1 cellular context compared by ENCODE assay signal in the genomic region with DNA sequence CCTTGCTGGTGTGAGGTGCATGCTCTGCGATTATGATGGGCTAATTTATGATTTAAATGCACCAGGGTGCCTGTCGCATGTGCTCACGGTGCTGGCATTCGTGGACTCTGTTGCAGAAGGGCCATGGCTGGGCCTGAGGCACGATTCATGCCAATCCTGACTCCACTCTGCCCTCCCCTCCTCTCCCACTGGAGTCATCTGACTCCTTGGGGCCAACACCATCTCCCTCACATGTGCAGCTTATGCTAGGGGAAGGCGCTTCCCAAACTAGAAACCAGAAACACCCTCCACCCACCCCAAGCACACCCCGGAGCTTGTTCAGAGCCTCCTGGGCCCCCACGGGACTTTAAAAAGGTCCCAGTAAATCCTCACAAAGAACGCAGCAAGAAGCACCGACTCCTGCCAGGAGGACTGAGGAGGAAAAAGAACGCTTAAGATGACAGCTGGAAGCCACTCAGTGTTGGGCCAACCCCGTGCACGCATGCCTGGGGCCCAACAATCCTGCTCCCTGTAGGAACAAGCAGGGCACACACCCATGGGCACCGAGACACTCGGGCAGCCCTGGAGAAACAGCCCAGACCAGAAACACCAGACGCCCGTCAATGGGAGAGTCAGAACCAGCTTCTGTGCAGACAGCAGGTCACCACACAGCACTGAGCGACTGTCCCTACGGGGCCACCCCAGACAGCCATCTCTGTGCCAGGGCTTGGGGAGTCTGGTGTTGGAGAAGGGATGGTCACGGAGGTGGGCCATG.
TF ChIP-seq lines count a peak whose summit lies in the region.

No MANE protein-coding gene starts in this region.

TF ChIP-seq in GM23338, 12 proteins besides CTCF, POLR2A, EP300 and RAD21:
- TF ChIP-seq, protein P1, sequence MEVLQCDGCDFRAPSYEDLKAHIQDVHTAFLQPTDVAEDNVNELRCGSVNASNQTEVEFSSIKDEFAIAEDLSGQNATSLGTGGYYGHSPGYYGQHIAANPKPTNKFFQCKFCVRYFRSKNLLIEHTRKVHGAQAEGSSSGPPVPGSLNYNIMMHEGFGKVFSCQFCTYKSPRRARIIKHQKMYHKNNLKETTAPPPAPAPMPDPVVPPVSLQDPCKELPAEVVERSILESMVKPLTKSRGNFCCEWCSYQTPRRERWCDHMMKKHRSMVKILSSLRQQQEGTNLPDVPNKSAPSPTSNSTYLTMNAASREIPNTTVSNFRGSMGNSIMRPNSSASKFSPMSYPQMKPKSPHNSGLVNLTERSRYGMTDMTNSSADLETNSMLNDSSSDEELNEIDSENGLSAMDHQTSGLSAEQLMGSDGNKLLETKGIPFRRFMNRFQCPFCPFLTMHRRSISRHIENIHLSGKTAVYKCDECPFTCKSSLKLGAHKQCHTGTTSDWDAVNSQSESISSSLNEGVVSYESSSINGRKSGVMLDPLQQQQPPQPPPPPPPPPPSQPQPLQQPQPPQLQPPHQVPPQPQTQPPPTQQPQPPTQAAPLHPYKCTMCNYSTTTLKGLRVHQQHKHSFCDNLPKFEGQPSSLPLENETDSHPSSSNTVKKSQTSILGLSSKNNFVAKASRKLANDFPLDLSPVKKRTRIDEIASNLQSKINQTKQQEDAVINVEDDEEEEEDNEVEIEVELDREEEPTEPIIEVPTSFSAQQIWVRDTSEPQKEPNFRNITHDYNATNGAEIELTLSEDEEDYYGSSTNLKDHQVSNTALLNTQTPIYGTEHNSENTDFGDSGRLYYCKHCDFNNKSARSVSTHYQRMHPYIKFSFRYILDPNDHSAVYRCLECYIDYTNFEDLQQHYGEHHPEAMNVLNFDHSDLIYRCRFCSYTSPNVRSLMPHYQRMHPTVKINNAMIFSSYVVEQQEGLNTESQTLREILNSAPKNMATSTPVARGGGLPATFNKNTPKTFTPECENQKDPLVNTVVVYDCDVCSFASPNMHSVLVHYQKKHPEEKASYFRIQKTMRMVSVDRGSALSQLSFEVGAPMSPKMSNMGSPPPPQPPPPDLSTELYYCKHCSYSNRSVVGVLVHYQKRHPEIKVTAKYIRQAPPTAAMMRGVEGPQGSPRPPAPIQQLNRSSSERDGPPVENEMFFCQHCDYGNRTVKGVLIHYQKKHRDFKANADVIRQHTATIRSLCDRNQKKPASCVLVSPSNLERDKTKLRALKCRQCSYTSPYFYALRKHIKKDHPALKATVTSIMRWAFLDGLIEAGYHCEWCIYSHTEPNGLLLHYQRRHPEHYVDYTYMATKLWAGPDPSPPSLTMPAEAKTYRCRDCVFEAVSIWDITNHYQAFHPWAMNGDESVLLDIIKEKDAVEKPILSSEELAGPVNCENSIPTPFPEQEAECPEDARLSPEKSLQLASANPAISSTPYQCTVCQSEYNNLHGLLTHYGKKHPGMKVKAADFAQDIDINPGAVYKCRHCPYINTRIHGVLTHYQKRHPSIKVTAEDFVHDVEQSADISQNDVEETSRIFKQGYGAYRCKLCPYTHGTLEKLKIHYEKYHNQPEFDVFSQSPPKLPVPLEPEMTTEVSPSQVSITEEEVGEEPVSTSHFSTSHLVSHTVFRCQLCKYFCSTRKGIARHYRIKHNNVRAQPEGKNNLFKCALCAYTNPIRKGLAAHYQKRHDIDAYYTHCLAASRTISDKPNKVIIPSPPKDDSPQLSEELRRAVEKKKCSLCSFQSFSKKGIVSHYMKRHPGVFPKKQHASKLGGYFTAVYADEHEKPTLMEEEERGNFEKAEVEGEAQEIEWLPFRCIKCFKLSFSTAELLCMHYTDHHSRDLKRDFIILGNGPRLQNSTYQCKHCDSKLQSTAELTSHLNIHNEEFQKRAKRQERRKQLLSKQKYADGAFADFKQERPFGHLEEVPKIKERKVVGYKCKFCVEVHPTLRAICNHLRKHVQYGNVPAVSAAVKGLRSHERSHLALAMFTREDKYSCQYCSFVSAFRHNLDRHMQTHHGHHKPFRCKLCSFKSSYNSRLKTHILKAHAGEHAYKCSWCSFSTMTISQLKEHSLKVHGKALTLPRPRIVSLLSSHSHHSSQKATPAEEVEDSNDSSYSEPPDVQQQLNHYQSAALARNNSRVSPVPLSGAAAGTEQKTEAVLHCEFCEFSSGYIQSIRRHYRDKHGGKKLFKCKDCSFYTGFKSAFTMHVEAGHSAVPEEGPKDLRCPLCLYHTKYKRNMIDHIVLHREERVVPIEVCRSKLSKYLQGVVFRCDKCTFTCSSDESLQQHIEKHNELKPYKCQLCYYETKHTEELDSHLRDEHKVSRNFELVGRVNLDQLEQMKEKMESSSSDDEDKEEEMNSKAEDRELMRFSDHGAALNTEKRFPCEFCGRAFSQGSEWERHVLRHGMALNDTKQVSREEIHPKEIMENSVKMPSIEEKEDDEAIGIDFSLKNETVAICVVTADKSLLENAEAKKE (CRISPR knock-in tag; IDR thresholded peaks at IDR 0.05): no peak
- TF ChIP-seq, protein P2, sequence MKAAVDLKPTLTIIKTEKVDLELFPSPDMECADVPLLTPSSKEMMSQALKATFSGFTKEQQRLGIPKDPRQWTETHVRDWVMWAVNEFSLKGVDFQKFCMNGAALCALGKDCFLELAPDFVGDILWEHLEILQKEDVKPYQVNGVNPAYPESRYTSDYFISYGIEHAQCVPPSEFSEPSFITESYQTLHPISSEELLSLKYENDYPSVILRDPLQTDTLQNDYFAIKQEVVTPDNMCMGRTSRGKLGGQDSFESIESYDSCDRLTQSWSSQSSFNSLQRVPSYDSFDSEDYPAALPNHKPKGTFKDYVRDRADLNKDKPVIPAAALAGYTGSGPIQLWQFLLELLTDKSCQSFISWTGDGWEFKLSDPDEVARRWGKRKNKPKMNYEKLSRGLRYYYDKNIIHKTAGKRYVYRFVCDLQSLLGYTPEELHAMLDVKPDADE (IDR thresholded peaks at IDR 0.05): no peak
- no peak for TF ChIP-seq CREB1 (CRISPR knock-in tag; IDR thresholded peaks at IDR 0.05; ENCODE audit: low read depth)
- TF ChIP-seq NANOG (IDR thresholded peaks at IDR 0.05; ENCODE audit: borderline replicate concordance): no peak
- TF ChIP-seq, protein P3, sequence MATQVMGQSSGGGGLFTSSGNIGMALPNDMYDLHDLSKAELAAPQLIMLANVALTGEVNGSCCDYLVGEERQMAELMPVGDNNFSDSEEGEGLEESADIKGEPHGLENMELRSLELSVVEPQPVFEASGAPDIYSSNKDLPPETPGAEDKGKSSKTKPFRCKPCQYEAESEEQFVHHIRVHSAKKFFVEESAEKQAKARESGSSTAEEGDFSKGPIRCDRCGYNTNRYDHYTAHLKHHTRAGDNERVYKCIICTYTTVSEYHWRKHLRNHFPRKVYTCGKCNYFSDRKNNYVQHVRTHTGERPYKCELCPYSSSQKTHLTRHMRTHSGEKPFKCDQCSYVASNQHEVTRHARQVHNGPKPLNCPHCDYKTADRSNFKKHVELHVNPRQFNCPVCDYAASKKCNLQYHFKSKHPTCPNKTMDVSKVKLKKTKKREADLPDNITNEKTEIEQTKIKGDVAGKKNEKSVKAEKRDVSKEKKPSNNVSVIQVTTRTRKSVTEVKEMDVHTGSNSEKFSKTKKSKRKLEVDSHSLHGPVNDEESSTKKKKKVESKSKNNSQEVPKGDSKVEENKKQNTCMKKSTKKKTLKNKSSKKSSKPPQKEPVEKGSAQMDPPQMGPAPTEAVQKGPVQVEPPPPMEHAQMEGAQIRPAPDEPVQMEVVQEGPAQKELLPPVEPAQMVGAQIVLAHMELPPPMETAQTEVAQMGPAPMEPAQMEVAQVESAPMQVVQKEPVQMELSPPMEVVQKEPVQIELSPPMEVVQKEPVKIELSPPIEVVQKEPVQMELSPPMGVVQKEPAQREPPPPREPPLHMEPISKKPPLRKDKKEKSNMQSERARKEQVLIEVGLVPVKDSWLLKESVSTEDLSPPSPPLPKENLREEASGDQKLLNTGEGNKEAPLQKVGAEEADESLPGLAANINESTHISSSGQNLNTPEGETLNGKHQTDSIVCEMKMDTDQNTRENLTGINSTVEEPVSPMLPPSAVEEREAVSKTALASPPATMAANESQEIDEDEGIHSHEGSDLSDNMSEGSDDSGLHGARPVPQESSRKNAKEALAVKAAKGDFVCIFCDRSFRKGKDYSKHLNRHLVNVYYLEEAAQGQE (IDR thresholded peaks at IDR 0.05; ENCODE audit: unreplicated experiment): no peak
- no peak for TF ChIP-seq ZNF331 (CRISPR knock-in tag; IDR thresholded peaks at IDR 0.05; ENCODE audit: low read depth)
- no peak for TF ChIP-seq POLR2AphosphoS5 (IDR thresholded peaks at IDR 0.05; ENCODE audit: low read depth)
- no peak for TF ChIP-seq EZH2phosphoT487 (IDR thresholded peaks at IDR 0.05; ENCODE audit: unreplicated experiment)
- TF ChIP-seq ZNF114 (CRISPR knock-in tag; IDR thresholded peaks at IDR 0.05): no peak
- no peak for TF ChIP-seq STAT1 (IDR thresholded peaks at IDR 0.05; ENCODE audit: unreplicated experiment)
TF ChIP-seq in GM23338: peak in this region for 0.
